1 cellular context compared by ENCODE assay signal in the genomic region with DNA sequence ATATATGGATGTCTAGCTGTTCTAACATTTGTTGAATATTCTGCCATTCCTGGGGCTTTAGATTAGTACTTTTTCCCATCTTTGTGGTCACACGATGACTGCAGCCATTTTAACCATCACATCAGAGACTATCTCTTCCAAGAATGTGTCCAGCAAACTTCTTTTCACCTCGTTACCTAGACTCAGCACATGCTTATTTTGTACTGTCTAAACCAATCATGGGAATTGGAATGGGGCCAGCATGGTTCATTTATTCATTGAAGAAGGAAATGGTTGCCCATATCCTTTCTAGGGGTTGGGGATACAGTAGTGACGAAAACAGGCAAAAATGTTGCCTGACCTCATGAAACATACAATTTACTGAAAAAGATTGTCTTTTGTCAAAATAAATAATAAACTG.
TF ChIP-seq lines count a peak whose summit lies in the region.

No MANE protein-coding gene starts in this region.

TF ChIP-seq in H1, 55 proteins besides CTCF, POLR2A, EP300 and RAD21:
- no peak for TF ChIP-seq SIX5 (IDR thresholded peaks at IDR 0.05; ENCODE audit: low read depth, low read length)
- TF ChIP-seq HDAC6 (IDR thresholded peaks at IDR 0.05; ENCODE audit: low read depth, low read length) = no peak
- no peak for TF ChIP-seq RNF2 (IDR thresholded peaks at IDR 0.05; ENCODE audit: borderline replicate concordance, low read depth, low read length, missing control alignments, poor library complexity, severe bottlenecking)
- no peak for TF ChIP-seq KDM1A (IDR thresholded peaks at IDR 0.05; ENCODE audit: borderline replicate concordance, low read length)
- no peak for TF ChIP-seq JUN (IDR thresholded peaks at IDR 0.05; ENCODE audit: low read depth, low read length)
- TF ChIP-seq EGR1 (IDR thresholded peaks at IDR 0.05; ENCODE audit: borderline replicate concordance, low read depth, low read length) = no peak
- TF ChIP-seq GABPA (IDR thresholded peaks at IDR 0.05; ENCODE audit: borderline replicate concordance, insufficient read depth, low read length) = no peak
- TF ChIP-seq SIN3A (conservative IDR thresholded peaks at IDR 0.05 in 1 of 2, IDR thresholded peaks at IDR 0.05 in 1 of 2; ENCODE audit: low read depth in 1 of 2, low read length in 2 of 2) = no peak
- TF ChIP-seq EZH2 (IDR thresholded peaks at IDR 0.05; ENCODE audit: low read depth, low read length, severe bottlenecking) = no peak
- TF ChIP-seq, protein P1, sequence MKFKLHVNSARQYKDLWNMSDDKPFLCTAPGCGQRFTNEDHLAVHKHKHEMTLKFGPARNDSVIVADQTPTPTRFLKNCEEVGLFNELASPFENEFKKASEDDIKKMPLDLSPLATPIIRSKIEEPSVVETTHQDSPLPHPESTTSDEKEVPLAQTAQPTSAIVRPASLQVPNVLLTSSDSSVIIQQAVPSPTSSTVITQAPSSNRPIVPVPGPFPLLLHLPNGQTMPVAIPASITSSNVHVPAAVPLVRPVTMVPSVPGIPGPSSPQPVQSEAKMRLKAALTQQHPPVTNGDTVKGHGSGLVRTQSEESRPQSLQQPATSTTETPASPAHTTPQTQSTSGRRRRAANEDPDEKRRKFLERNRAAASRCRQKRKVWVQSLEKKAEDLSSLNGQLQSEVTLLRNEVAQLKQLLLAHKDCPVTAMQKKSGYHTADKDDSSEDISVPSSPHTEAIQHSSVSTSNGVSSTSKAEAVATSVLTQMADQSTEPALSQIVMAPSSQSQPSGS (IDR thresholded peaks at IDR 0.05; ENCODE audit: low read length) = no peak
- TF ChIP-seq POLR2AphosphoS5 (IDR thresholded peaks at IDR 0.05; ENCODE audit: low read depth, low read length) = no peak
- TF ChIP-seq KDM4A (IDR thresholded peaks at IDR 0.05; ENCODE audit: low read depth, low read length, severe bottlenecking) = no peak
- TF ChIP-seq TBP (IDR thresholded peaks at IDR 0.05; ENCODE audit: low read depth, low read length) = no peak
- TF ChIP-seq ZNF274 (IDR thresholded peaks at IDR 0.05; ENCODE audit: borderline replicate concordance, extremely low read depth, low read length) = no peak
TF ChIP-seq in H1: peak in this region for 0.
